In genomic region chr19:45730389-45731288, GRCh38 we compare ENCODE assay signal across 1 cellular context.
TF ChIP-seq lines count a peak whose summit lies in the region.

A gene with protein sequence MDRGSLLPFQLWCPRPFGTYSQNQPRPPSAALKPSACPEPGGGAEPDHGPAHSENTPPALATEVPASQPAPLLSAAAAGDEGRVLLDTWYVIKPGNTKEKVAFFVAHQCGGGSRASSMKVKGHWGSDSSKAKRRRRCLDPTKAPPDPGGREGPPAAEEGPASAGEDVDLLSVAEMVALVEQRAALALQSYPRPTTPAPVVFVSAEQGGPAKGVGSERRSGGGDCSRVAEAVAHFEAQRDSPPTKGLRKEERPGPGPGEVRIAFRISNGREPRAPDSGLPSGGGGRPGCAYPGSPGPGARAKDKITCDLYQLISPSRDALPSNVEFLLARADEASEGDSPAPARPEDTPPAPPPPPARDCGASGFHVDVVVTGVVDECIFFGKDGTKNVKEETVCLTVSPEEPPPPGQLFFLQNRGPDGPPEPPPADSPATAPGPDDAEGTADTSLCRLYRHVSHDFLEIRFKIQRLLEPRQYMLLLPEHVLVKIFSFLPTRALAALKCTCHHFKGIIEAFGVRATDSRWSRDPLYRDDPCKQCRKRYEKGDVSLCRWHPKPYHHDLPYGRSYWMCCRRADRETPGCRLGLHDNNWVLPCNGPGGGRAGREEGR (minus strand): TSS chr19:45730896. CDS start chr19:45713495, 17,401 bp downstream.

TF ChIP-seq in K562, 482 proteins besides CTCF, POLR2A, EP300 and RAD21 (continued from another document and continues in another):
- TF ChIP-seq ZNF583 (CRISPR knock-in tag; IDR thresholded peaks at IDR 0.05) = no peak
- no peak for TF ChIP-seq HDAC2 (IDR thresholded peaks at IDR 0.05)
- TF ChIP-seq ILF3 (IDR thresholded peaks at IDR 0.05; ENCODE audit: borderline replicate concordance) = no peak
- peak; percentile 80 for TF ChIP-seq TFAP4 (CRISPR knock-in tag; IDR thresholded peaks at IDR 0.05; ENCODE audit: borderline replicate concordance)
- TF ChIP-seq, protein P1, sequence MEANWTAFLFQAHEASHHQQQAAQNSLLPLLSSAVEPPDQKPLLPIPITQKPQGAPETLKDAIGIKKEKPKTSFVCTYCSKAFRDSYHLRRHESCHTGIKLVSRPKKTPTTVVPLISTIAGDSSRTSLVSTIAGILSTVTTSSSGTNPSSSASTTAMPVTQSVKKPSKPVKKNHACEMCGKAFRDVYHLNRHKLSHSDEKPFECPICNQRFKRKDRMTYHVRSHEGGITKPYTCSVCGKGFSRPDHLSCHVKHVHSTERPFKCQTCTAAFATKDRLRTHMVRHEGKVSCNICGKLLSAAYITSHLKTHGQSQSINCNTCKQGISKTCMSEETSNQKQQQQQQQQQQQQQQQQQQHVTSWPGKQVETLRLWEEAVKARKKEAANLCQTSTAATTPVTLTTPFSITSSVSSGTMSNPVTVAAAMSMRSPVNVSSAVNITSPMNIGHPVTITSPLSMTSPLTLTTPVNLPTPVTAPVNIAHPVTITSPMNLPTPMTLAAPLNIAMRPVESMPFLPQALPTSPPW (CRISPR knock-in tag; IDR thresholded peaks at IDR 0.05) = peak; percentile 88
- no peak for TF ChIP-seq KHSRP (IDR thresholded peaks at IDR 0.05)
- no peak for TF ChIP-seq ZNF696 (CRISPR knock-in tag; conservative IDR thresholded peaks at IDR 0.05)
- TF ChIP-seq MEF2D (tag; conservative IDR thresholded peaks at IDR 0.05; ENCODE audit: low read depth) = no peak
- no peak for TF ChIP-seq IRF2 (CRISPR knock-in tag; IDR thresholded peaks at IDR 0.05)
- TF ChIP-seq ZNF140 (CRISPR knock-in tag; IDR thresholded peaks at IDR 0.05) = no peak
- TF ChIP-seq, protein P2, sequence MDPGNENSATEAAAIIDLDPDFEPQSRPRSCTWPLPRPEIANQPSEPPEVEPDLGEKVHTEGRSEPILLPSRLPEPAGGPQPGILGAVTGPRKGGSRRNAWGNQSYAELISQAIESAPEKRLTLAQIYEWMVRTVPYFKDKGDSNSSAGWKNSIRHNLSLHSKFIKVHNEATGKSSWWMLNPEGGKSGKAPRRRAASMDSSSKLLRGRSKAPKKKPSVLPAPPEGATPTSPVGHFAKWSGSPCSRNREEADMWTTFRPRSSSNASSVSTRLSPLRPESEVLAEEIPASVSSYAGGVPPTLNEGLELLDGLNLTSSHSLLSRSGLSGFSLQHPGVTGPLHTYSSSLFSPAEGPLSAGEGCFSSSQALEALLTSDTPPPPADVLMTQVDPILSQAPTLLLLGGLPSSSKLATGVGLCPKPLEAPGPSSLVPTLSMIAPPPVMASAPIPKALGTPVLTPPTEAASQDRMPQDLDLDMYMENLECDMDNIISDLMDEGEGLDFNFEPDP (CRISPR knock-in tag; IDR thresholded peaks at IDR 0.05) = no peak
- TF ChIP-seq HDGF (IDR thresholded peaks at IDR 0.05) = no peak
- TF ChIP-seq HEY1 (CRISPR knock-in tag; IDR thresholded peaks at IDR 0.05; ENCODE audit: borderline replicate concordance) = no peak
- no peak for TF ChIP-seq RFX7 (CRISPR knock-in tag; IDR thresholded peaks at IDR 0.05)
- no peak for TF ChIP-seq BRCA1 (IDR thresholded peaks at IDR 0.05)
- no peak for TF ChIP-seq BRCA1 (CRISPR knock-in tag; IDR thresholded peaks at IDR 0.05)
- peak; percentile 64 for TF ChIP-seq CXXC5 (CRISPR knock-in tag; IDR thresholded peaks at IDR 0.05)
- TF ChIP-seq ZNF212 (CRISPR knock-in tag; IDR thresholded peaks at IDR 0.05) = no peak
- peak; percentile 98 for TF ChIP-seq HCFC1 (IDR thresholded peaks at IDR 0.05; ENCODE audit: low read depth, low read length)
- no peak for TF ChIP-seq CEBPG (CRISPR knock-in tag; IDR thresholded peaks at IDR 0.05)
- TF ChIP-seq CEBPG (tag; conservative IDR thresholded peaks at IDR 0.05 in 1 of 2, IDR thresholded peaks at IDR 0.05 in 1 of 2) = peak in 1 of 2 experiments; percentile 38; a peak in 1 of 4 replicates
- TF ChIP-seq LCOR (CRISPR knock-in tag; IDR thresholded peaks at IDR 0.05) = peak; percentile 89
- TF ChIP-seq PTBP1 (IDR thresholded peaks at IDR 0.05; ENCODE audit: low read depth, low read length) = no peak
- no peak for TF ChIP-seq ID3 (CRISPR knock-in tag; IDR thresholded peaks at IDR 0.05)
- peak; percentile 47; the same call in 1 of the 2 replicates for TF ChIP-seq ID3 (tag; IDR thresholded peaks at IDR 0.05)
- TF ChIP-seq ARHGAP35 (IDR thresholded peaks at IDR 0.05; ENCODE audit: partially characterized antibody) = no peak
- no peak for TF ChIP-seq CHD1 (IDR thresholded peaks at IDR 0.05; ENCODE audit: low read length)
- no peak for TF ChIP-seq ZNF589 (CRISPR knock-in tag; IDR thresholded peaks at IDR 0.05; ENCODE audit: low read depth)
- no peak for TF ChIP-seq PHF21A (IDR thresholded peaks at IDR 0.05; ENCODE audit: borderline replicate concordance, low read depth)
- TF ChIP-seq ZBTB49 (CRISPR knock-in tag; IDR thresholded peaks at IDR 0.05; ENCODE audit: borderline replicate concordance) = no peak
- TF ChIP-seq E2F1 (CRISPR knock-in tag; IDR thresholded peaks at IDR 0.05) = no peak
- no peak for TF ChIP-seq LEF1 (IDR thresholded peaks at IDR 0.05)
- TF ChIP-seq, protein P3, sequence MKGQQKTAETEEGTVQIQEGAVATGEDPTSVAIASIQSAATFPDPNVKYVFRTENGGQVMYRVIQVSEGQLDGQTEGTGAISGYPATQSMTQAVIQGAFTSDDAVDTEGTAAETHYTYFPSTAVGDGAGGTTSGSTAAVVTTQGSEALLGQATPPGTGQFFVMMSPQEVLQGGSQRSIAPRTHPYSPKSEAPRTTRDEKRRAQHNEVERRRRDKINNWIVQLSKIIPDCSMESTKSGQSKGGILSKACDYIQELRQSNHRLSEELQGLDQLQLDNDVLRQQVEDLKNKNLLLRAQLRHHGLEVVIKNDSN (CRISPR knock-in tag; IDR thresholded peaks at IDR 0.05) = no peak
- no peak for TF ChIP-seq FOXK2 (conservative IDR thresholded peaks at IDR 0.05 in 1 of 2, IDR thresholded peaks at IDR 0.05 in 1 of 2; ENCODE audit: low read depth in 2 of 2)
- no peak for TF ChIP-seq STAT6 (CRISPR knock-in tag; IDR thresholded peaks at IDR 0.05)
- TF ChIP-seq NFE2 (IDR thresholded peaks at IDR 0.05; ENCODE audit: low read depth) = no peak
- TF ChIP-seq NCOA6 (IDR thresholded peaks at IDR 0.05) = no peak
- TF ChIP-seq NFIC (IDR thresholded peaks at IDR 0.05) = peak; percentile 63
- 0 out of 2 replicates have a peak, but pooled peaks have one; percentile 22 for TF ChIP-seq BRD4 (IDR thresholded peaks at IDR 0.05)
- peak; percentile 28 for TF ChIP-seq ASH1L (IDR thresholded peaks at IDR 0.05; ENCODE audit: borderline replicate concordance, low read depth, partially characterized antibody)
- no peak for TF ChIP-seq HNRNPUL1 (IDR thresholded peaks at IDR 0.05; ENCODE audit: low read length)
- TF ChIP-seq GABPA (tag; conservative IDR thresholded peaks at IDR 0.05; ENCODE audit: low read depth) = peak; percentile 90
- no peak for TF ChIP-seq THRA (IDR thresholded peaks at IDR 0.05)
- no peak for TF ChIP-seq ZNF584 (CRISPR knock-in tag; IDR thresholded peaks at IDR 0.05; ENCODE audit: low read depth)
- TF ChIP-seq, protein P4, sequence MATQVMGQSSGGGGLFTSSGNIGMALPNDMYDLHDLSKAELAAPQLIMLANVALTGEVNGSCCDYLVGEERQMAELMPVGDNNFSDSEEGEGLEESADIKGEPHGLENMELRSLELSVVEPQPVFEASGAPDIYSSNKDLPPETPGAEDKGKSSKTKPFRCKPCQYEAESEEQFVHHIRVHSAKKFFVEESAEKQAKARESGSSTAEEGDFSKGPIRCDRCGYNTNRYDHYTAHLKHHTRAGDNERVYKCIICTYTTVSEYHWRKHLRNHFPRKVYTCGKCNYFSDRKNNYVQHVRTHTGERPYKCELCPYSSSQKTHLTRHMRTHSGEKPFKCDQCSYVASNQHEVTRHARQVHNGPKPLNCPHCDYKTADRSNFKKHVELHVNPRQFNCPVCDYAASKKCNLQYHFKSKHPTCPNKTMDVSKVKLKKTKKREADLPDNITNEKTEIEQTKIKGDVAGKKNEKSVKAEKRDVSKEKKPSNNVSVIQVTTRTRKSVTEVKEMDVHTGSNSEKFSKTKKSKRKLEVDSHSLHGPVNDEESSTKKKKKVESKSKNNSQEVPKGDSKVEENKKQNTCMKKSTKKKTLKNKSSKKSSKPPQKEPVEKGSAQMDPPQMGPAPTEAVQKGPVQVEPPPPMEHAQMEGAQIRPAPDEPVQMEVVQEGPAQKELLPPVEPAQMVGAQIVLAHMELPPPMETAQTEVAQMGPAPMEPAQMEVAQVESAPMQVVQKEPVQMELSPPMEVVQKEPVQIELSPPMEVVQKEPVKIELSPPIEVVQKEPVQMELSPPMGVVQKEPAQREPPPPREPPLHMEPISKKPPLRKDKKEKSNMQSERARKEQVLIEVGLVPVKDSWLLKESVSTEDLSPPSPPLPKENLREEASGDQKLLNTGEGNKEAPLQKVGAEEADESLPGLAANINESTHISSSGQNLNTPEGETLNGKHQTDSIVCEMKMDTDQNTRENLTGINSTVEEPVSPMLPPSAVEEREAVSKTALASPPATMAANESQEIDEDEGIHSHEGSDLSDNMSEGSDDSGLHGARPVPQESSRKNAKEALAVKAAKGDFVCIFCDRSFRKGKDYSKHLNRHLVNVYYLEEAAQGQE (CRISPR knock-in tag; IDR thresholded peaks at IDR 0.05; ENCODE audit: low read depth) = no peak
- no peak for TF ChIP-seq ZNF398 (CRISPR knock-in tag; IDR thresholded peaks at IDR 0.05)
